Comparison of ENCODE assay signal across 8 cellular contexts in the genomic region with DNA sequence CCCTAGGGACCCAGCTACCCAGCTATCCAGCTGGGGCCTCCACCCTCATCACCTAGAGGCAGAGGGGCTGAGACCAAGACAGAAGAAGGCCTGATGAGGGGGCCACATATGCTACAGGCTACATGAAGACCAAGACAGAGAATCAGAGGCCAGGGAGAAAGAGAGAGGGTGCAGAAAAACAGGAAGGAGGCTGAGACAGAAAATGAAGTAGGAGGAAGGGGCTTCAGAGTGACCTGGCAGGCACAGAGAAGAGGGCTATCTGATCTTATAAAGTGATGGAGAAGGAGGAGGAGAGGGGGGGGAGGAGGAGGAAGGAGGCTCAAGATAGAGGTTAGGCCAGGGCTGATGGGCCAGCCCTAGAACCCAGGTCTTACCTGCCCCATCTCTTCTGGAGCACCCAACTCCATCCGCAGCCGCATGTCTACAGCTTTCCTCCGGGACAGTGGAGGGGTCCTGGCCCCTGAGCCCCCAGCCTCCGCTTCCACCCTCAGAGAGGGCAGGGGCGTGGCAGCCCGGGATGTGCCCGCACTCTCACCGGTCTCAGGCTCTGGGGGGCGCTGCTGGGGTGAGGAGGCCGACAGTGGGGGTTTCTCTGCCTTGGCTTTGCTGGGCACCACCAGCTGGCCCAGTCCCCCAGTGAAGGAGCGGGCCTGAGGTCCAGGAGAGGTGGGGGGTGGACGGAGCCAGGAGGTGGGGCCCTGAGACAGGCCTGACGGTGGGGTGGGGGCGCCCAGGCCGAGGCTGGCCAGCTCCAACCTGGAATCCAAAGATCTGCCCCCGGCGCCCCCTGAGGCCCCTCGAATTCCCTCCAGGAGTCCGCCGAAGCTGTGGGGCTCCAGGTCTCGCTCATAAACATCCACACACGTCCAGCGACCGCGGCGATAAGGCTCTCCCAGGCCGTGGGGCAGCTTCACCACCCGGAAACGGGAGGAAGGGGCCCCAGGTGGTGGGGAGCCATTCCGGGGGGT. TPM values are rescaled to one million over a fixed set of nuclear protein-coding genes. Genes with fewer than 3 reads are reported as not detected.
A peak's percentile ranks its signal among the peaks of the same experiment; 100 is the strongest.
DNase-seq lines count a peak whose midpoint lies in the region; ATAC-seq, FAIRE-seq and TF ChIP-seq lines count a peak whose summit lies in the region.

No MANE protein-coding gene starts in this region.

- no peak for TF ChIP-seq CTCF in CD4-positive, alpha-beta T cell (IDR thresholded peaks at IDR 0.05)
- peak; percentile 59 for TF ChIP-seq CTCF in NB4 (IDR thresholded peaks at IDR 0.05; ENCODE audit: low read depth, low read length)
- peak; percentile 49 to 64 (median 58) for TF ChIP-seq CTCF in K562 (IDR thresholded peaks at IDR 0.05 in 2 of 3, conservative IDR thresholded peaks at IDR 0.05 in 1 of 3; ENCODE audit: insufficient read depth in 2 of 3, low read depth in 1 of 3, low read length in 3 of 3)
- TF ChIP-seq CTCF in thoracic aorta (IDR thresholded peaks at IDR 0.05): no peak

- peak overlapping the region; percentile 73 for H3K27ac ChIP-seq in CD4-positive, alpha-beta T cell (ENCODE audit: low read depth, low read length)
- H3K27ac ChIP-seq in K562 (ENCODE audit: extremely low read depth, low read depth, low read length) (peak overlapping the region; percentile 82), thoracic aorta (peak overlapping the region; percentile 63 to 90)

- no peaks in the 10 kb centered on the region for H3K27me3 ChIP-seq in CD4-positive, alpha-beta T cell (ENCODE audit: control insufficient read depth, insufficient read depth, low read length)
- no peaks in the 10 kb centered on the region for H3K27me3 ChIP-seq in K562 (ENCODE audit: control insufficient read depth in 2 of 2, insufficient read depth in 2 of 2, low read length in 2 of 2)
- no peaks in the 10 kb centered on the region for H3K27me3 ChIP-seq in thoracic aorta (replicated peaks; ENCODE audit: insufficient read depth)

- peaks cover 6% of the 10 kb centered on the region for H3K9me1 ChIP-seq in K562 (ENCODE audit: control insufficient read depth, insufficient read depth, low read length)

- H4K20me1 ChIP-seq in K562 (replicated peaks; ENCODE audit: control insufficient read depth, insufficient read depth, low read length): peaks cover 19% of the 10 kb centered on the region; the same call in 1 of the 2 replicates

- CTCF ChIA-PET in CD4-positive, alpha-beta T cell (lab: Charles Lee): interaction anchor here (0.6 to 1.1 kb wide), 3 partner anchors 82 to 182 kb away, joined by 3 read pairs; a partner anchor contains a TSS
- CTCF ChIA-PET in K562 (lab: Yijun Ruan, JAX; ENCODE audit: low intra/inter-chr PET ratio): interaction anchor here (0.6 to 1.0 kb wide), 3 partner anchors 8 to 213 kb away, joined by 3 to 4 read pairs (median 3); no protein-coding TSS in a partner anchor

- POLR2A ChIA-PET in CD4-positive, alpha-beta T cell (lab: Charles Lee): interaction anchor here (1.0 to 5.1 kb wide), 4 partner anchors 48 to 149 kb away, joined by 3 to 32 read pairs (median 5); a partner anchor contains a TSS
- POLR2A ChIA-PET in K562 (lab: Yijun Ruan, JAX): interaction anchor here (0.6 to 1.6 kb wide), 3 partner anchors 16 to 96 kb away, joined by 3 to 10 read pairs (median 4); a partner anchor contains a TSS

- peak in 8 of 10 experiments; percentile 23 to 47 (median 36) for DNase-seq in CD4-positive, alpha-beta T cell
- DNase-seq in NB4 (ENCODE audit: low read depth): peak; percentile 69
- peak in 3 of 4 experiments; percentile 55 to 65 (median 65) for DNase-seq in K562 (ENCODE audit: extremely low read depth in 1 of 4, low spot score in 3 of 4)
- DNase-seq in lung microvascular endothelial cell (ENCODE audit: low read depth in 2 of 2): peak; percentile 42 to 52
- no peak for DNase-seq in thoracic aorta (ENCODE audit: low spot score)
- DNase-seq in HCEC 1CT: no peak
- no peak for DNase-seq in NCI-H1694 treated with DMSO at 0.1 percent for 48 hours (lab: John Stamatoyannopoulos, UW)

- H3K4me3 ChIP-seq in NB4 (ENCODE audit: low read depth, low read length): peak overlapping the region; percentile 98
- peak overlapping the region; percentile 86 for H3K4me3 ChIP-seq in K562
- peak overlapping the region; percentile 99 for H3K4me3 ChIP-seq in thoracic aorta

- peaks cover 58% of the 10 kb centered on the region for H3K79me2 ChIP-seq in K562 (ENCODE audit: control insufficient read depth, insufficient read depth, low read length)

- in situ Hi-C loops in K562 (cut with MboI): no loop called here

- peak overlapping the region; percentile 86 for H3K27ac Mint-ChIP-seq in CD4-positive, alpha-beta T cell

- WGBS in K562 (ENCODE audit: insufficient coverage, low coverage, missing lambda C conversion rate): 5% methylated on average over 28 of the region's 30 CpGs

- FAIRE-seq in K562 (lab: Jason Lieb, UNC): no peak

- peak overlapping the region; percentile 76 to 94; a peak in 3 of 4 replicates for H3K9ac ChIP-seq in K562 (ENCODE audit: insufficient read depth in 1 of 2, low read depth in 2 of 2, low read length in 2 of 2)

- H3K27me3 Mint-ChIP-seq in CD4-positive, alpha-beta T cell: no peaks in the 10 kb centered on the region

- no peaks in the 10 kb centered on the region for H3K9me3 ChIP-seq in CD4-positive, alpha-beta T cell (ENCODE audit: control insufficient read depth, low read length)
- H3K9me3 ChIP-seq in K562 (replicated peaks; ENCODE audit: control insufficient read depth, insufficient read depth, low read depth, low read length) (no peaks in the 10 kb centered on the region), thoracic aorta (no peaks in the 10 kb centered on the region)

- no peak for TF ChIP-seq POLR2A in NB4 (IDR thresholded peaks at IDR 0.05; ENCODE audit: extremely low read depth, insufficient read length)
- no peak for TF ChIP-seq POLR2A in K562 (conservative IDR thresholded peaks at IDR 0.05)

- no peak for TF ChIP-seq RAD21 in K562 (CRISPR knock-in tag; conservative IDR thresholded peaks at IDR 0.05 in 1 of 2, IDR thresholded peaks at IDR 0.05 in 1 of 2)

- H3K4me1 ChIP-seq in K562 (replicated peaks in 1 of 2; ENCODE audit: control insufficient read depth in 2 of 2, insufficient read depth in 2 of 2, low read length in 2 of 2) (peaks cover 44 to 77% of the 10 kb centered on the region in 2 experiments), thoracic aorta (ENCODE audit: control insufficient read depth in 1 of 2, low read depth in 2 of 2) (peaks cover 34 to 61% of the 10 kb centered on the region in 2 donors)

- no peak overlapping the region for H2AFZ ChIP-seq in K562 (ENCODE audit: low read depth, low read length)

- H3K36me3 Mint-ChIP-seq in CD4-positive, alpha-beta T cell (ENCODE audit: low read depth): peaks cover 45% of the 10 kb centered on the region

- intact Hi-C loops in CD4-positive, alpha-beta T cell (cut with DNase I, micrococcal nuclease): loop anchor here in 1 of 2 experiments (5.0 to 10.0 kb wide), 2 partner anchors 200 to 378 kb away; a partner anchor contains a TSS
- intact Hi-C loops in K562 (cut with micrococcal nuclease): no loop called here

- TF ChIP-seq EP300 in K562 (IDR thresholded peaks at IDR 0.05; ENCODE audit: low read length): no peak

- ATAC-seq in CD4-positive, alpha-beta T cell (ENCODE audit: poor library complexity): no peak
- ATAC-seq in K562 (peak; percentile 14), thoracic aorta (ENCODE audit: insufficient number of reproducible peaks, low FRiP score, low read depth) (no peak), HG02852 (IDR thresholded peaks at IDR 0.05; ENCODE audit: unreplicated experiment) (no peak)

- H3K36me3 ChIP-seq in K562 (ENCODE audit: control insufficient read depth, insufficient read depth, low read length) (peaks cover 44% of the 10 kb centered on the region), thoracic aorta (peaks cover 12% of the 10 kb centered on the region)

- H3K4me1 Mint-ChIP-seq in CD4-positive, alpha-beta T cell (ENCODE audit: low read depth): peaks cover 53% of the 10 kb centered on the region

- TSS peak; percentile 17 for BruUV-seq in K562 (replicated peaks; lab: Mats Ljungman, UMichigan)

- H3K9me3 Mint-ChIP-seq in CD4-positive, alpha-beta T cell: no peaks in the 10 kb centered on the region

- H3K4me2 ChIP-seq in K562 (ENCODE audit: insufficient read depth, low read length): peak overlapping the region; percentile 86

- peak overlapping the region; percentile 97 for H3K4me3 Mint-ChIP-seq in CD4-positive, alpha-beta T cell

RNA-seq across cellular contexts. Expression of a gene that starts 1.8 kb away (rescaled TPM):
- total RNA-seq in CD4-positive, alpha-beta T cell: 10 to 100 TPM; 34.6 to 36.5 TPM
- 30.5 and 88.7 TPM in 2 replicates for total RNA-seq in K562 (2011; cell fraction: chromatin; rRNA removed; ENCODE audit: low replicate concordance)
- 56.8 and 60.5 TPM in 2 replicates for total RNA-seq in K562 (2011; cell fraction: nucleolus; rRNA removed)
- 38.6 and 57.1 TPM in 2 replicates for total RNA-seq in K562 (2011; cell fraction: nucleoplasm; rRNA removed)
- total RNA-seq in K562 (2014; rRNA removed) (77.6 and 102 TPM in 2 replicates), K562 (2014; rRNA removed; fragmentation: Illumina TruSeq; extraction: Trizol) (10.1 and 13.1 TPM in 2 replicates), K562 (2015; rRNA removed; fragmentation: Illumina TruSeq; extraction: Trizol) (31.3 and 33.9 TPM in 2 replicates), K562 (2021) (102 and 107 TPM in 2 replicates), lung microvascular endothelial cell (21.6 and 25.8 TPM in 2 replicates), thoracic aorta (10 to 100 TPM; 25.7 to 45.5 TPM)
- polyA plus RNA-seq in K562 (2011; rRNA removed) (14.2 and 18.8 TPM in 2 replicates), K562 (2014; fragmentation: Illumina TruSeq; extraction: Trizol) (28.7 and 51.7 TPM in 2 replicates), K562 (2014; fragmentation: Nextera tagmentation; extraction: Ambion mirVana) (under 1 TPM; 0.37 to 0.92 TPM), K562 (2014; rRNA removed) (57.9 and 61.0 TPM in 2 replicates)
- 13.0 and 47.0 TPM in 2 replicates for polyA plus RNA-seq in K562 (2011; cell fraction: cytosol; rRNA removed)
- polyA plus RNA-seq in K562 (2011; cell fraction: nucleus; rRNA removed): 22.1 and 53.6 TPM in 2 replicates
- 64.9 and 107 TPM in 2 replicates for polyA plus RNA-seq in K562 (2012)
- 5.5 and 9.6 TPM in 2 replicates for polyA minus RNA-seq in K562 (2011; rRNA and poly(A)+ RNA removed)
- 24.5 and 26.5 TPM in 2 replicates for polyA minus RNA-seq in K562 (2011; cell fraction: cytosol; rRNA and poly(A)+ RNA removed)
- 10.0 and 13.5 TPM in 2 replicates for polyA minus RNA-seq in K562 (2011; cell fraction: nucleus; rRNA and poly(A)+ RNA removed)

RNA-seq across cellular contexts. Expression of a gene that starts 6.5 kb away (rescaled TPM):
- under 1 TPM; 0.66 to 0.75 TPM for total RNA-seq in CD4-positive, alpha-beta T cell
- total RNA-seq in K562 (2011; cell fraction: chromatin; rRNA removed; ENCODE audit: low replicate concordance): 0.53 and 1.0 TPM in 2 replicates
- 0.67 and 0.79 TPM in 2 replicates for total RNA-seq in K562 (2011; cell fraction: nucleolus; rRNA removed)
- total RNA-seq in K562 (2011; cell fraction: nucleoplasm; rRNA removed): 0.23 and 0.59 TPM in 2 replicates
- total RNA-seq in K562 (2014; rRNA removed) (0.32 and 0.98 TPM in 2 replicates), K562 (2014; rRNA removed; fragmentation: Illumina TruSeq; extraction: Trizol) (0.11 and 0.13 TPM in 2 replicates), K562 (2015; rRNA removed; fragmentation: Illumina TruSeq; extraction: Trizol) (0.15 and 0.22 TPM in 2 replicates), K562 (2021) (0.82 and 0.87 TPM in 2 replicates), lung microvascular endothelial cell (2.0 and 6.3 TPM in 2 replicates), thoracic aorta (under 1 TPM; 0.92 to 0.95 TPM)
- polyA plus RNA-seq in K562 (2011; rRNA removed) (0.09 and 0.13 TPM in 2 replicates), K562 (2014; fragmentation: Illumina TruSeq; extraction: Trizol) (0.13 and 0.17 TPM in 2 replicates), K562 (2014; fragmentation: Nextera tagmentation; extraction: Ambion mirVana) (not detected), K562 (2014; rRNA removed) (0.88 and 1.0 TPM in 2 replicates)
- polyA plus RNA-seq in K562 (2011; cell fraction: cytosol; rRNA removed): 0.15 and 1.4 TPM in 2 replicates
- polyA plus RNA-seq in K562 (2011; cell fraction: nucleus; rRNA removed): 0.34 and 1.7 TPM in 2 replicates
- 0.35 and 0.65 TPM in 2 replicates for polyA plus RNA-seq in K562 (2012)
- 0.11 TPM in 1 of 2 replicates, not detected in the other for polyA minus RNA-seq in K562 (2011; rRNA and poly(A)+ RNA removed)
- not detected in 2 replicates for polyA minus RNA-seq in K562 (2011; cell fraction: cytosol; rRNA and poly(A)+ RNA removed)
- polyA minus RNA-seq in K562 (2011; cell fraction: nucleus; rRNA and poly(A)+ RNA removed): 0.22 and 0.40 TPM in 2 replicates

RNA-seq across cellular contexts. Expression of a gene that starts 13.1 kb away (rescaled TPM):
- total RNA-seq in CD4-positive, alpha-beta T cell: under 1 TPM; 0.64 to 0.93 TPM
- 3.4 and 9.9 TPM in 2 replicates for total RNA-seq in K562 (2011; cell fraction: chromatin; rRNA removed; ENCODE audit: low replicate concordance)
- total RNA-seq in K562 (2011; cell fraction: nucleolus; rRNA removed): 1.8 and 4.7 TPM in 2 replicates
- 2.4 and 3.8 TPM in 2 replicates for total RNA-seq in K562 (2011; cell fraction: nucleoplasm; rRNA removed)
- total RNA-seq in K562 (2014; rRNA removed): 0.14 and 0.29 TPM in 2 replicates
- total RNA-seq in K562 (2014; rRNA removed; fragmentation: Illumina TruSeq; extraction: Trizol): not detected in 2 replicates
- total RNA-seq in K562 (2015; rRNA removed; fragmentation: Illumina TruSeq; extraction: Trizol): 0.29 and 0.41 TPM in 2 replicates
- total RNA-seq in K562 (2021): 0.55 and 1.2 TPM in 2 replicates
- 0.18 and 0.20 TPM in 2 replicates for polyA plus RNA-seq in K562 (2011; rRNA removed)
- 0.40 and 0.56 TPM in 2 replicates for polyA plus RNA-seq in K562 (2011; cell fraction: cytosol; rRNA removed)
- 1.0 and 2.9 TPM in 2 replicates for polyA plus RNA-seq in K562 (2011; cell fraction: nucleus; rRNA removed)
- polyA plus RNA-seq in K562 (2012): 0.47 and 2.1 TPM in 2 replicates
- polyA plus RNA-seq in K562 (2014; fragmentation: Illumina TruSeq; extraction: Trizol): 0.13 and 0.24 TPM in 2 replicates
- polyA plus RNA-seq in K562 (2014; fragmentation: Nextera tagmentation; extraction: Ambion mirVana): under 1 TPM; 0.07 to 0.11 TPM
- 0.12 and 0.15 TPM in 2 replicates for polyA plus RNA-seq in K562 (2014; rRNA removed)
- not detected in 2 replicates for polyA minus RNA-seq in K562 (2011; rRNA and poly(A)+ RNA removed)
- polyA minus RNA-seq in K562 (2011; cell fraction: cytosol; rRNA and poly(A)+ RNA removed): not detected in 2 replicates
- polyA minus RNA-seq in K562 (2011; cell fraction: nucleus; rRNA and poly(A)+ RNA removed): not detected in 2 replicates
- 0.40 and 0.44 TPM in 2 replicates for total RNA-seq in lung microvascular endothelial cell
- not detected for total RNA-seq in thoracic aorta

RNA-seq across cellular contexts. Expression of a gene that starts 40.9 kb away (rescaled TPM):
- total RNA-seq in CD4-positive, alpha-beta T cell: 10 to 100 TPM; 42.9 to 47.0 TPM
- 18.9 and 64.5 TPM in 2 replicates for total RNA-seq in K562 (2011; cell fraction: chromatin; rRNA removed; ENCODE audit: low replicate concordance)
- total RNA-seq in K562 (2011; cell fraction: nucleolus; rRNA removed): 109 and 128 TPM in 2 replicates
- total RNA-seq in K562 (2011; cell fraction: nucleoplasm; rRNA removed): 45.6 and 53.0 TPM in 2 replicates
- 127 and 152 TPM in 2 replicates for total RNA-seq in K562 (2014; rRNA removed)
- 18.9 and 25.9 TPM in 2 replicates for total RNA-seq in K562 (2014; rRNA removed; fragmentation: Illumina TruSeq; extraction: Trizol)
- total RNA-seq in K562 (2015; rRNA removed; fragmentation: Illumina TruSeq; extraction: Trizol): 44.9 and 47.9 TPM in 2 replicates
- 124 and 135 TPM in 2 replicates for total RNA-seq in K562 (2021)
- polyA plus RNA-seq in K562 (2011; rRNA removed): 28.2 and 31.7 TPM in 2 replicates
- polyA plus RNA-seq in K562 (2011; cell fraction: cytosol; rRNA removed): 38.6 and 141 TPM in 2 replicates
- polyA plus RNA-seq in K562 (2011; cell fraction: nucleus; rRNA removed): 136 and 297 TPM in 2 replicates
- 70.7 and 78.6 TPM in 2 replicates for polyA plus RNA-seq in K562 (2012)
- polyA plus RNA-seq in K562 (2014; fragmentation: Illumina TruSeq; extraction: Trizol): 19.4 and 33.7 TPM in 2 replicates
- 1 to 10 TPM; 2.9 to 5.9 TPM for polyA plus RNA-seq in K562 (2014; fragmentation: Nextera tagmentation; extraction: Ambion mirVana)
- polyA plus RNA-seq in K562 (2014; rRNA removed): 153 and 185 TPM in 2 replicates
- 2.2 and 5.8 TPM in 2 replicates for polyA minus RNA-seq in K562 (2011; rRNA and poly(A)+ RNA removed)
- 13.8 and 18.6 TPM in 2 replicates for polyA minus RNA-seq in K562 (2011; cell fraction: cytosol; rRNA and poly(A)+ RNA removed)
- 16.7 and 26.0 TPM in 2 replicates for polyA minus RNA-seq in K562 (2011; cell fraction: nucleus; rRNA and poly(A)+ RNA removed)
- 8.1 and 11.3 TPM in 2 replicates for total RNA-seq in lung microvascular endothelial cell
- total RNA-seq in thoracic aorta: 10 to 100 TPM; 29.5 to 54.7 TPM

RNA-seq across cellular contexts. Expression of a gene that starts 47.6 kb away (rescaled TPM):
- 10 to 100 TPM; 52.6 to 57.0 TPM for total RNA-seq in CD4-positive, alpha-beta T cell
- 33.3 and 101 TPM in 2 replicates for total RNA-seq in K562 (2011; cell fraction: chromatin; rRNA removed; ENCODE audit: low replicate concordance)
- 57.9 and 76.5 TPM in 2 replicates for total RNA-seq in K562 (2011; cell fraction: nucleolus; rRNA removed)
- total RNA-seq in K562 (2011; cell fraction: nucleoplasm; rRNA removed): 40.2 and 43.9 TPM in 2 replicates
- total RNA-seq in K562 (2014; rRNA removed) (50.6 and 65.4 TPM in 2 replicates), K562 (2014; rRNA removed; fragmentation: Illumina TruSeq; extraction: Trizol) (24.9 and 29.5 TPM in 2 replicates), K562 (2015; rRNA removed; fragmentation: Illumina TruSeq; extraction: Trizol) (60.3 and 60.4 TPM in 2 replicates), K562 (2021) (72.8 and 76.3 TPM in 2 replicates), lung microvascular endothelial cell (25.1 and 40.5 TPM in 2 replicates), thoracic aorta (10 to 100 TPM; 27.2 to 27.8 TPM)
- polyA plus RNA-seq in K562 (2011; rRNA removed) (16.1 and 16.7 TPM in 2 replicates), K562 (2014; fragmentation: Illumina TruSeq; extraction: Trizol) (66.5 and 77.3 TPM in 2 replicates), K562 (2014; fragmentation: Nextera tagmentation; extraction: Ambion mirVana) (10 to 100 TPM; 10.9 to 13.7 TPM), K562 (2014; rRNA removed) (42.7 and 44.1 TPM in 2 replicates)
- 13.0 and 28.0 TPM in 2 replicates for polyA plus RNA-seq in K562 (2011; cell fraction: cytosol; rRNA removed)
- 23.6 and 47.0 TPM in 2 replicates for polyA plus RNA-seq in K562 (2011; cell fraction: nucleus; rRNA removed)
- polyA plus RNA-seq in K562 (2012): 54.7 and 58.7 TPM in 2 replicates
- 20.0 and 29.4 TPM in 2 replicates for polyA minus RNA-seq in K562 (2011; rRNA and poly(A)+ RNA removed)
- polyA minus RNA-seq in K562 (2011; cell fraction: cytosol; rRNA and poly(A)+ RNA removed): 18.7 and 24.0 TPM in 2 replicates
- polyA minus RNA-seq in K562 (2011; cell fraction: nucleus; rRNA and poly(A)+ RNA removed): 27.9 and 29.5 TPM in 2 replicates

Comparison
In these comparisons a context has a peak if more than half of its experiments do, and no peak if none do; other contexts are left out.
1. DNase-seq: peak in CD4-positive, alpha-beta T cell (8 of 10), NB4 (single experiment), K562 (3 of 4) and lung microvascular endothelial cell (2 of 2); none in thoracic aorta (single experiment), HCEC 1CT (single experiment) and NCI-H1694 treated with DMSO at 0.1 percent for 48 hours (single experiment).
2. CTCF ChIP-seq: peak in NB4 (single experiment) and K562 (3 of 3); none in CD4-positive, alpha-beta T cell (single experiment) and thoracic aorta (single experiment).
3. Peak in every context shown above with its lines, with median percentiles within 50 percentile points of each other: H3K27ac ChIP-seq and H3K4me3 ChIP-seq.